Comparison of ENCODE assay signal across 8 cellular contexts in the genomic region with DNA sequence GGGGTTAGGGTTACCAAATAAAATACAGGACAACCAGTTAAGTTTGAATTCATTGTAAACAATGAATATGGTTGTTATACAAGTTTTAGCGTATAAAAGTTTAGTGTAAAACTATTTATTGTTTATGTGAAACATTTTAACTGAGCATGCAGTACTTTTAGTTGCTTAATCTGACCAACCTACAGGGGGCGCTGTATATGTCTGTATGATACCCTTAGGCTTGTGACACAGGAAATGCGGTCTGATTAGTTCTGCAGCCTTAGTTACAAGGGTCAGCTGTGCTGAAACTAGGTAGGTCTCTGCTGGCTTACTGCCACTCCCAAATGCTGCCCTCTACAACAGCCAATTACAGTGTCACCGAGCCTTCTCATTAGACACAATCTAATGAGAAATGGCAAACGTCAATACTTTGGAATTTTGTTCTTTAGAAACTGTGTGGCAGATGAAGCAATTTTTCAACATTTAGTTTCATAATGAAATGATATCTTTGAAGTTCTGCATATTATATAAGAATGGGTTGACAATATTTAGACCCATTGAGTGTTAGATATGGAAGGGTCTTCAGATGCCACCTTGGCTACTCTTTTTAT. TPM values are rescaled to one million over a fixed set of nuclear protein-coding genes. Genes with fewer than 3 reads are reported as not detected.
DNase-seq lines count a peak whose midpoint lies in the region; ATAC-seq, FAIRE-seq and TF ChIP-seq lines count a peak whose summit lies in the region.

No MANE protein-coding gene starts in this region.

- FAIRE-seq in GM18507 (lab: Jason Lieb, UNC), result peak; percentile 68

- intact Hi-C loops in aorta (cut with DNase I), result no loop called here

- no peak overlapping the region for H3K4me3 ChIP-seq in AG10803 (ENCODE audit: low read length)
- no peak overlapping the region for H3K4me3 ChIP-seq in choroid plexus epithelial cell (ENCODE audit: low read depth, low read length)
- H3K4me3 ChIP-seq in aorta (ENCODE audit: low read length in 2 of 2), result no peak overlapping the region

- peak; percentile 52 for TF ChIP-seq CTCF in AG10803 (conservative IDR thresholded peaks at IDR 0.05; ENCODE audit: low read length)
- TF ChIP-seq CTCF in choroid plexus epithelial cell (conservative IDR thresholded peaks at IDR 0.05; ENCODE audit: low read depth, low read length), result no peak

- 36 to 41% methylated on average over 5 of the region's 5 CpGs for WGBS in aorta, 2 donors

- ATAC-seq in HG02759 (IDR thresholded peaks at IDR 0.05; ENCODE audit: unreplicated experiment), result peak; percentile 96
- no peak for ATAC-seq in aorta (ENCODE audit: low FRiP score)

- H3K4me1 ChIP-seq in aorta (ENCODE audit: control insufficient read depth in 1 of 2, insufficient read depth in 2 of 2, low read length in 2 of 2), result no peaks in the 10 kb centered on the region

- no peaks in the 10 kb centered on the region for H3K36me3 ChIP-seq in aorta (ENCODE audit: control insufficient read depth in 1 of 2, insufficient read depth in 2 of 2, low read length in 1 of 2)

- H3K27ac ChIP-seq in aorta (ENCODE audit: low read depth in 1 of 2, low read length in 2 of 2), result no peak overlapping the region

- H3K9me3 ChIP-seq in aorta (ENCODE audit: control insufficient read depth, low read length), result no peaks in the 10 kb centered on the region

- no peak for DNase-seq in AG10803 (ENCODE audit: low read depth)
- DNase-seq in GM18507 (ENCODE audit: extremely low spot score, insufficient read length, low read depth), result no peak
- peak; percentile 84 for DNase-seq in NCI-H146 (lab: John Stamatoyannopoulos, UW)
- peak; percentile 7 for DNase-seq in choroid plexus epithelial cell (ENCODE audit: low read depth)
- DNase-seq in DMS114 treated with DMSO at 0.1 percent for 48 hours (lab: John Stamatoyannopoulos, UW; ENCODE audit: unreplicated experiment), result no peak
- no peak for DNase-seq in aorta
- DNase-seq in amygdala (lab: John Stamatoyannopoulos, UW), result no peak

- H3K27me3 ChIP-seq in aorta (ENCODE audit: control insufficient read depth in 1 of 2, insufficient read depth in 2 of 2, low read length in 1 of 2), result no peaks in the 10 kb centered on the region

RNA-seq across cellular contexts. Expression of a gene that starts 56.2 kb away (rescaled TPM):
- 1 to 10 TPM; 1.0 to 1.8 TPM for total RNA-seq in aorta
- polyA plus RNA-seq in aorta, result not detected

Comparison
In these comparisons a context has a peak if more than half of its experiments do, and no peak if none do; other contexts are left out.
1. DNase-seq: peak in NCI-H146 (single experiment) and choroid plexus epithelial cell (single experiment); none in AG10803 (single experiment), GM18507 (single experiment), DMS114 treated with DMSO at 0.1 percent for 48 hours (single experiment), aorta (0 of 2) and amygdala (0 of 56).